In the genomic region with DNA sequence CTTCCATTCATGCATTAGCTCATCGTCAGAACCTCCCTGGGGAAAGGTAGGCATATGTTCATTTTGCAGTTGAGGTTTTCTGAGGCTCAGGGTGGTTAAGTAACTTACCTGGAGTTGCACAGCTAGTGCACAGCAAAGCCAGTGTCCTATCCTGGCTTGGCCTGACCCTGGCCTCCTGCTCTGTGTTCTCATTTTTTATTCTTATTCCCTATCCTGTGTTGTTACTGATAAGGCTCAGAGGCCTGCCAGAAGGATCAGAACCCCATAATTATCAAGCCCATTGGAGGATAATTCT, we compare ENCODE assay signal across 30 cellular contexts.
"Had no signal": no experiment of that assay in that cellular context is flagged by ENCODE, and none has a peak within 500 bp of the region (broad histone marks: within the 10 kb centered on the region; RNA-seq: fewer than 3 reads in every experiment).

No MANE protein-coding gene starts in this region.

- H3K27ac ChIP-seq: adrenal gland, body of pancreas, breast epithelium, Peyer's patch, SJSA1, WERI-Rb-1 had no signal

- H3K4me1 ChIP-seq: body of pancreas, breast epithelium had no signal

- H3K9me3 ChIP-seq: adrenal gland, body of pancreas, breast epithelium, Peyer's patch, SJSA1, SK-N-SH had no signal

- H3K4me1 Mint-ChIP-seq: IgD-negative memory B cell had no signal

- H3K27ac Mint-ChIP-seq: activated CD4-positive, alpha-beta T cell treated with anti-CD3 and anti-CD28 coated beads, Interleukin-2, amount 10 ng/mL, durations not matched to agents 24 days and 14 days; activated CD8-positive, alpha-beta T cell treated with anti-CD3 and anti-CD28 coated beads for 36 hours; activated naive CD4-positive, alpha-beta T cell treated with anti-CD3 and anti-CD28 coated beads, Interleukin-2, amount 50 U/mL, for 72 hours; activated T-helper 1 cell treated with anti-CD3 and anti-CD28 coated beads, Interleukin-12 subunit alpha, Interleukin-12 subunit beta, Interleukin-2, Interleukin-4 antibody, amounts not matched to agents 30 ng/mL and 10 ng/mL and 1 ng/mL, durations not matched to agents 14 hours and 24 hours and 36 hours; IgD-negative memory B cell; T-helper 1 cell treated with Interleukin-12 subunit alpha and Interleukin-12 subunit beta and Interleukin-4 antibody, amounts not matched to agents 30 μg/mL and 1 μg/mL, for 36 hours had no signal

- H3K9ac ChIP-seq: SK-N-SH had no signal

- H3K27me3 ChIP-seq: adrenal gland, body of pancreas, breast epithelium, Peyer's patch, SJSA1 had no signal

- H3K36me3 ChIP-seq: adrenal gland, breast epithelium, Peyer's patch, SJSA1, WERI-Rb-1 had no signal

- H3K9me3 Mint-ChIP-seq: activated CD4-positive, alpha-beta T cell treated with anti-CD3 and anti-CD28 coated beads, Interleukin-2, amount 10 ng/mL, durations not matched to agents 24 days and 14 days; activated CD8-positive, alpha-beta T cell treated with anti-CD3 and anti-CD28 coated beads for 36 hours; activated naive CD4-positive, alpha-beta T cell treated with anti-CD3 and anti-CD28 coated beads for 36 hours; activated naive CD4-positive, alpha-beta T cell treated with anti-CD3 and anti-CD28 coated beads, Interleukin-2, amount 50 U/mL, for 72 hours; activated T-helper 1 cell treated with anti-CD3 and anti-CD28 coated beads, Interleukin-12 subunit alpha, Interleukin-12 subunit beta, Interleukin-2, Interleukin-4 antibody, amounts not matched to agents 30 ng/mL and 10 ng/mL and 1 ng/mL, durations not matched to agents 14 hours and 24 hours and 36 hours; IgD-negative memory B cell; T-helper 1 cell treated with Interleukin-12 subunit alpha and Interleukin-12 subunit beta and Interleukin-4 antibody, amounts not matched to agents 30 μg/mL and 1 μg/mL, for 36 hours had no signal

- DNase-seq: activated CD4-positive, alpha-beta T cell treated with anti-CD3 and anti-CD28 coated beads, Interleukin-2, amount 10 ng/mL, durations not matched to agents 24 days and 14 days; activated CD4-positive, alpha-beta T cell treated with anti-CD3 and anti-CD28 coated beads, Interleukin-2, amount 50 U/mL, for 4 hours; activated CD4-positive, CD25-positive, alpha-beta regulatory T cell; activated CD8-positive, alpha-beta T cell treated with anti-CD3 and anti-CD28 coated beads for 36 hours; activated gamma-delta T cell treated with Interleukin-2 at 50 U/mL for 16 hours; activated naive CD4-positive, alpha-beta T cell treated with anti-CD3 and anti-CD28 coated beads for 36 hours; activated T-cell treated with anti-CD3 and anti-CD28 coated beads, Interleukin-2, amount 50 U/mL, for 1 hour; adrenal gland; body of pancreas; KG1; NCI-H1105; NCI-H1417 treated with DMSO at 0.1 percent for 48 hours; NCI-H2029 treated with DMSO at 0.1 percent for 48 hours; NCI-H2107; NCI-H510A; NCI-H748 treated with DMSO at 0.1 percent for 48 hours; NK-92 treated with Interleukin-12 subunit alpha and Interleukin-12 subunit beta, amount 100 ng/mL, for 24 hours; PC-3; RPMI8226; SHP77 treated with DMSO at 0.1 percent for 48 hours; SK-N-SH; T1000 had no signal

- H3K4me3 Mint-ChIP-seq: activated CD4-positive, alpha-beta T cell treated with anti-CD3 and anti-CD28 coated beads, Interleukin-2, amount 10 ng/mL, durations not matched to agents 24 days and 14 days; activated CD8-positive, alpha-beta T cell treated with anti-CD3 and anti-CD28 coated beads for 36 hours; activated naive CD4-positive, alpha-beta T cell treated with anti-CD3 and anti-CD28 coated beads for 36 hours; activated T-helper 1 cell treated with anti-CD3 and anti-CD28 coated beads, Interleukin-12 subunit alpha, Interleukin-12 subunit beta, Interleukin-2, Interleukin-4 antibody, amounts not matched to agents 30 ng/mL and 10 ng/mL and 1 ng/mL, durations not matched to agents 14 hours and 24 hours and 36 hours; IgD-negative memory B cell; T-helper 1 cell treated with Interleukin-12 subunit alpha and Interleukin-12 subunit beta and Interleukin-4 antibody, amounts not matched to agents 30 μg/mL and 1 μg/mL, for 36 hours had no signal

- H3K4me3 ChIP-seq: adrenal gland, body of pancreas, breast epithelium, Peyer's patch, SJSA1 had no signal

- H3K27me3 Mint-ChIP-seq: activated CD4-positive, alpha-beta T cell treated with anti-CD3 and anti-CD28 coated beads, Interleukin-2, amount 10 ng/mL, durations not matched to agents 24 days and 14 days; activated CD8-positive, alpha-beta T cell treated with anti-CD3 and anti-CD28 coated beads for 36 hours; IgD-negative memory B cell had no signal

- H3K4me2 ChIP-seq: SK-N-SH had no signal

- H3K9me2 ChIP-seq: SK-N-SH had no signal
